In the genomic region with DNA sequence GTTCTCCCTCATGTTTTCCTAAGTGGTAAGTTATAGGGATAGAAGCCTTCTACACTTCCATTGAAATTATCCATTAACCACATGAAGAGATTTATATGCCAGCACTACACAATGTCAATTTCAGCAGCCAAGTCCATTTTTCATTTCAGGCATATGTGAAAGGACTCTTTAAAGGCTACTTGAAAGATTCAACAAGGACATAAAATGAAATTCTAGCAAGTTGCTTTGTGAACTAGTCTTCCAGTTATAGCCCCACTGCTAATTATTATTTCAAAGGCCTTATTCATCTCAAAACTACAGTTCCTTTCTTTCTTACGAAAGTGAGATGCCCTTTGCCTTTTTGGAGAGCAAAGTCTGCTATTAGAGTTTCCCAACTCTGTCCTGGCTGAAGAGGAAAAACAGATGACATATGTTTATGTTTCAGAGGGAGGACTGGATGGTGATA, we compare ENCODE assay signal across 25 cellular contexts.
DNase-seq lines count a peak whose midpoint lies in the region; ATAC-seq and TF ChIP-seq lines count a peak whose summit lies in the region.
"Had no signal": no experiment of that assay in that cellular context is flagged by ENCODE, and none has a peak within 500 bp of the region (broad histone marks: within the 10 kb centered on the region; RNA-seq: fewer than 3 reads in every experiment).

No MANE protein-coding gene starts in this region.

- H3K79me2 ChIP-seq in fibroblast of lung (ENCODE audit: control insufficient read depth, insufficient read depth, low read length) = no peaks in the 10 kb centered on the region

- H2AFZ ChIP-seq in fibroblast of lung (ENCODE audit: low read length) = no peak overlapping the region

- no peak overlapping the region for H3K4me2 ChIP-seq in fibroblast of lung (ENCODE audit: extremely low read depth, insufficient read depth, low read length)

- H3K4me3 ChIP-seq in fibroblast of lung (replicated peaks in 1 of 4; ENCODE audit: control extremely low read depth in 1 of 4, insufficient read depth in 1 of 4, low read depth in 3 of 4, low read length in 4 of 4) = no peak overlapping the region
- H3K4me3 ChIP-seq in subcutaneous abdominal adipose tissue (ENCODE audit: low read depth in 1 of 5, low read length in 5 of 5) = no peak overlapping the region
- H3K4me3 ChIP-seq: body of pancreas, lung, pancreas, skin epidermis, upper lobe of right lung had no signal

- no peak overlapping the region for H3K9ac ChIP-seq in fibroblast of lung (ENCODE audit: insufficient read depth, low read length)
- H3K9ac ChIP-seq in subcutaneous abdominal adipose tissue (ENCODE audit: low read length in 5 of 5) = no peak overlapping the region

- DNase-seq in NCI-H446 treated with DMSO at 0.1 percent for 48 hours (lab: John Stamatoyannopoulos, UW) = peak; percentile 7
- DNase-seq in NCI-H446 (lab: John Stamatoyannopoulos, UW) = no peak
- peak; percentile 16 to 83 for DNase-seq in fibroblast of lung (ENCODE audit: low read depth in 2 of 2)
- DNase-seq in left lobe of liver (ENCODE audit: low spot score) = no peak
- DNase-seq in UCSD-AML1 (lab: John Stamatoyannopoulos, UW; ENCODE audit: unreplicated experiment) = no peak
- no peak for DNase-seq in middle frontal gyrus (ENCODE audit: extremely low spot score, low spot score)
- no peak for DNase-seq in erythroblast (lab: John Stamatoyannopoulos, UW)
- DNase-seq: activated CD8-positive, alpha-beta memory T cell treated with anti-CD3 and anti-CD28 coated beads for 24 hours; activated naive CD8-positive, alpha-beta T cell treated with anti-CD3 and anti-CD28 coated beads for 36 hours; BE2C; body of pancreas; Calu3; KG1; MV-4-11; naive thymus-derived CD4-positive, alpha-beta T cell; NCI-H2081 treated with DMSO at 0.1 percent for 48 hours; NCI-H82; pancreas; stimulated activated CD4-positive, alpha-beta T cell treated with anti-CD3 and anti-CD28 coated beads, Interleukin-4, amount 100 ng/mL, for 1 hour; stimulated activated naive CD8-positive, alpha-beta T cell treated with anti-CD3 and anti-CD28 coated beads, Interleukin-15, amount 100 ng/mL, for 72 hours; upper lobe of right lung had no signal

- no peaks in the 10 kb centered on the region for H3K9me3 ChIP-seq in fibroblast of lung (ENCODE audit: control insufficient read depth, insufficient read depth, low read depth, low read length)
- no peaks in the 10 kb centered on the region for H3K9me3 ChIP-seq in subcutaneous abdominal adipose tissue (ENCODE audit: control insufficient read depth in 5 of 5, low read length in 5 of 5)
- H3K9me3 ChIP-seq: BE2C, body of pancreas, pancreas, upper lobe of right lung had no signal

- peak; percentile 79 for ATAC-seq in left lobe of liver
- ATAC-seq: activated CD4-positive, CD25-positive, alpha-beta regulatory T cell treated with anti-CD3 and anti-CD28 coated beads, Interleukin-2, amount 50 U/mL, for 24 hours; body of pancreas; naive thymus-derived CD4-positive, alpha-beta T cell; pancreas; stimulated activated naive CD8-positive, alpha-beta T cell treated with anti-CD3 and anti-CD28 coated beads, Interleukin-15, amount 100 ng/mL, for 72 hours; upper lobe of right lung had no signal

- TF ChIP-seq POLR2A in erythroblast (IDR thresholded peaks at IDR 0.05; ENCODE audit: low read length) = no peak

- H3K4me1 ChIP-seq in fibroblast of lung (ENCODE audit: control insufficient read depth, extremely low read depth, insufficient read depth, low read length) (peaks cover 14% of the 10 kb centered on the region), subcutaneous abdominal adipose tissue (ENCODE audit: control insufficient read depth in 5 of 5, insufficient read depth in 5 of 5, low read length in 5 of 5) (peaks cover 3 to 29% (median 15%) of the 10 kb centered on the region in 5 donors)
- H3K4me1 ChIP-seq: body of pancreas, pancreas, upper lobe of right lung had no signal

- H3K27me3 ChIP-seq in fibroblast of lung (ENCODE audit: control insufficient read depth, insufficient read depth, low read length) = no peaks in the 10 kb centered on the region
- H3K27me3 ChIP-seq in subcutaneous abdominal adipose tissue (ENCODE audit: control insufficient read depth in 5 of 5, insufficient read depth in 4 of 5, low read length in 5 of 5) = no peaks in the 10 kb centered on the region
- H3K27me3 ChIP-seq: BE2C, body of pancreas, pancreas, upper lobe of right lung had no signal

- H3K36me3 ChIP-seq in fibroblast of lung (ENCODE audit: control insufficient read depth, insufficient read depth, low read length) = no peaks in the 10 kb centered on the region
- no peaks in the 10 kb centered on the region for H3K36me3 ChIP-seq in subcutaneous abdominal adipose tissue (ENCODE audit: control insufficient read depth in 5 of 5, insufficient read depth in 5 of 5, low read length in 5 of 5)
- H3K36me3 ChIP-seq: BE2C, pancreas, upper lobe of right lung had no signal

- H4K20me1 ChIP-seq in fibroblast of lung (ENCODE audit: control insufficient read depth, extremely low read depth, insufficient read depth, low read length) = no peaks in the 10 kb centered on the region

- H3K27ac ChIP-seq in fibroblast of lung (ENCODE audit: insufficient read depth, low read length) (no peak overlapping the region), subcutaneous abdominal adipose tissue (ENCODE audit: low read depth, low read length) (peak overlapping the region; percentile 10)
- H3K27ac ChIP-seq: body of pancreas, pancreas, skin epidermis, upper lobe of right lung had no signal

- TF ChIP-seq CTCF in fibroblast of lung (conservative IDR thresholded peaks at IDR 0.05 in 1 of 2, IDR thresholded peaks at IDR 0.05 in 1 of 2; ENCODE audit: low read depth in 1 of 2, low read length in 2 of 2) = no peak

Comparison
In these comparisons a context has a peak if more than half of its experiments do, and no peak if none do; other contexts are left out.
1. DNase-seq: peak in NCI-H446 treated with DMSO at 0.1 percent for 48 hours (single experiment) and fibroblast of lung (2 of 2); none in NCI-H446 (0 of 2), left lobe of liver (single experiment), UCSD-AML1 (single experiment), middle frontal gyrus (single experiment) and erythroblast (0 of 2).